Comparison of ENCODE assay signal across 8 cellular contexts in the genomic region with DNA sequence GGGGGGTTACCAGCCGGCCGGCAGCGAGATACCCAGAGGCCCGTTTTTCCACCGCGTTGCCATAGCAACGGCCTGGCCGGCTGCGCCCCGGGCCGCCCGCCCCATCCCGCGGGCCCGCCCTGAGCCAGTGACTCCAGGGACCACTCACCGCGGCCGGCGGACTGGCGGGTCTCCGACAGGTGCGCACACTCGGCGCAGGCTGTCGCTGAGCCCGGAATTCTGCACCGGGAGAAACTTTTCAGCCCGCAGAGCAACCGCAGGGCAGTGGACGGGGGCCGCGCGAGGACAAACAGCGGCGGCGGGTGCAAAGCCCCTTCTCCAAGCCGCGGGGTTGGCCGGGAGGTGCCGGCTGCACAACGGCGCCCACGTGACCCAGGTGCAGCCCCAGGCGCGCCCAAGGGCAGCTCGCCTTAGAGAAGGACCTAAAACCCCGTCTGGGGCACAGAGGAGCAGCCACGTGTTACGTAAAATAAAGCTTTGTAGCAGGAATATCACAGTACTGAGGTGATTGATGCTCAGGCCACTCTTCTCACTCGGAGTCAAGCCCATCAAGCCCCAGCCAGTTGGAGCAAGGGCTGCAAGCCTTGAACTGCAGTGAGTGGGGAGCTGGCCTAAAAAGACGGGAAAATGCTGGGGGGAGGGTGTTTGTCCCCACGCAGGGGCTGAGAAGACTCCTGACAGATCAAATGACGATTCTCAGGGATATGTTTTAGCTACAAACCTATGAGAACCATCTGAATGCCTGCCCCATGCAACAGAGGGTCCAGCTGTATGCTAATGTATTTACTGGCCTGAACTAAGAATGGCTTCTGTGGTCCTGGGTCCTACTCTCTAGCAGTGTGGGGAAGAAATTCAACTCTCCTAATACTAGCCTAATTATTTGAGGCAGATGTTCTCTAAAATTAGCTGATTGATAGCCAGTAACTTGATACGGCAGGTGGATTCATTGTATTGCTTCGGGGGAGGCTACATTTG. TPM values are rescaled to one million over a fixed set of nuclear protein-coding genes. Genes with fewer than 3 reads are reported as not detected.
DNase-seq lines count a peak whose midpoint lies in the region; ATAC-seq and TF ChIP-seq lines count a peak whose summit lies in the region.

A gene (minus strand): TSS at position 294 of the 975 bp plus-strand sequence. CDS start 119,323 bp downstream, outside the sequence.

- peak within 1 kb of the TSS; percentile 88 for H3K4me2 ChIP-seq in smooth muscle cell

- CTCF ChIA-PET in Calu3 (lab: Charles Lee), result no interaction called here

- peaks cover 5% of the 10 kb centered on the region for H3K4me1 ChIP-seq in smooth muscle cell (ENCODE audit: low read depth)

- peaks cover 64% of the 10 kb centered on the region for H3K27me3 Mint-ChIP-seq in Calu3 (ENCODE audit: unreplicated experiment)

- no peaks in the 10 kb centered on the region for H3K9me3 Mint-ChIP-seq in Calu3 (ENCODE audit: low read depth, unreplicated experiment)

- H3F3A ChIP-seq in smooth muscle cell (ENCODE audit: low read depth), result no peaks in the 10 kb centered on the region

- ATAC-seq in GM19351 (IDR thresholded peaks at IDR 0.05; ENCODE audit: unreplicated experiment) (peak; percentile 95), HG03354 (IDR thresholded peaks at IDR 0.05; ENCODE audit: poor library complexity, severe bottlenecking, unreplicated experiment) (peak; percentile 95)

- H3K9me3 ChIP-seq in smooth muscle cell (replicated peaks; ENCODE audit: low read depth), result no peaks in the 10 kb centered on the region

- no peaks in the 10 kb centered on the region for H3K4me1 Mint-ChIP-seq in Calu3 (ENCODE audit: low read depth, unreplicated experiment)

- DNase-seq in Calu3 (peak; percentile 47), NCI-H748 treated with DMSO at 0.1 percent for 48 hours (lab: John Stamatoyannopoulos, UW) (peak; percentile 54), amniotic epithelial cell (ENCODE audit: low read depth) (peak; percentile 32), iPS-NIHi11 (ENCODE audit: low spot score) (peak; percentile 93), smooth muscle cell (lab: John Stamatoyannopoulos, UW; ENCODE audit: unreplicated experiment) (no peak), T-helper 9 cell (no peak)

- no peaks in the 10 kb centered on the region for H3K36me3 ChIP-seq in smooth muscle cell (ENCODE audit: low read depth)

- H2AFZ ChIP-seq in smooth muscle cell (ENCODE audit: low read depth), result peak within 1 kb of the TSS; percentile 47

- peaks cover 26% of the 10 kb centered on the region for H3K27me3 ChIP-seq in smooth muscle cell (ENCODE audit: low read depth)

- no peak for TF ChIP-seq CTCF in Calu3 (IDR thresholded peaks at IDR 0.05; ENCODE audit: unreplicated experiment)
- no peak for TF ChIP-seq CTCF in smooth muscle cell (IDR thresholded peaks at IDR 0.05; ENCODE audit: borderline replicate concordance, insufficient read depth, poor library complexity, severe bottlenecking)

- no peak within 1 kb of the TSS for H3K9ac ChIP-seq in smooth muscle cell (ENCODE audit: low read depth)

- no peak within 1 kb of the TSS for H3K27ac Mint-ChIP-seq in Calu3 (ENCODE audit: unreplicated experiment)

- no TSS peak for BruUV-seq in Calu3 (replicated peaks; lab: Mats Ljungman, UMichigan)

- H3K36me3 Mint-ChIP-seq in Calu3 (ENCODE audit: insufficient read depth, unreplicated experiment), result peaks cover 13% of the 10 kb centered on the region

- no peaks in the 10 kb centered on the region for H4K20me1 ChIP-seq in smooth muscle cell (ENCODE audit: low read depth)

- H3K79me2 ChIP-seq in smooth muscle cell (ENCODE audit: low read depth), result no peaks in the 10 kb centered on the region

- WGBS in smooth muscle cell (ENCODE audit: low lambda C conversion rate), result 9% methylated on average over 32 of the region's 55 CpGs

- peak within 1 kb of the TSS; percentile 70 for H3K4me3 Mint-ChIP-seq in Calu3 (ENCODE audit: low read depth, unreplicated experiment)

- intact Hi-C loops in Calu3 (cut with micrococcal nuclease; ENCODE audit: unreplicated experiment), result loop anchor here (10.0 kb wide), 1 partner anchor 221 kb away; a partner anchor contains a TSS

- H3K27ac ChIP-seq in smooth muscle cell (ENCODE audit: low read depth), result no peak within 1 kb of the TSS

- H3K4me3 ChIP-seq in smooth muscle cell, result peak within 1 kb of the TSS; percentile 53

RNA-seq across cellular contexts. Expression of the gene that starts here (rescaled TPM):
- 1.7 and 3.0 TPM in 2 replicates for total RNA-seq in Calu3 (2022)
- 0.45 and 2.9 TPM in 2 replicates for total RNA-seq in smooth muscle cell
- polyA plus RNA-seq in smooth muscle cell, result 0.48 and 1.2 TPM in 2 replicates

Comparison
In these comparisons a context has a peak if more than half of its experiments do, and no peak if none do; other contexts are left out.
1. DNase-seq: peak in Calu3 (single experiment), NCI-H748 treated with DMSO at 0.1 percent for 48 hours (single experiment), amniotic epithelial cell (single experiment) and iPS-NIHi11 (single experiment); none in smooth muscle cell (single experiment) and T-helper 9 cell (single experiment).